ENCODE assay signal across 8 cellular contexts in the genomic region with DNA sequence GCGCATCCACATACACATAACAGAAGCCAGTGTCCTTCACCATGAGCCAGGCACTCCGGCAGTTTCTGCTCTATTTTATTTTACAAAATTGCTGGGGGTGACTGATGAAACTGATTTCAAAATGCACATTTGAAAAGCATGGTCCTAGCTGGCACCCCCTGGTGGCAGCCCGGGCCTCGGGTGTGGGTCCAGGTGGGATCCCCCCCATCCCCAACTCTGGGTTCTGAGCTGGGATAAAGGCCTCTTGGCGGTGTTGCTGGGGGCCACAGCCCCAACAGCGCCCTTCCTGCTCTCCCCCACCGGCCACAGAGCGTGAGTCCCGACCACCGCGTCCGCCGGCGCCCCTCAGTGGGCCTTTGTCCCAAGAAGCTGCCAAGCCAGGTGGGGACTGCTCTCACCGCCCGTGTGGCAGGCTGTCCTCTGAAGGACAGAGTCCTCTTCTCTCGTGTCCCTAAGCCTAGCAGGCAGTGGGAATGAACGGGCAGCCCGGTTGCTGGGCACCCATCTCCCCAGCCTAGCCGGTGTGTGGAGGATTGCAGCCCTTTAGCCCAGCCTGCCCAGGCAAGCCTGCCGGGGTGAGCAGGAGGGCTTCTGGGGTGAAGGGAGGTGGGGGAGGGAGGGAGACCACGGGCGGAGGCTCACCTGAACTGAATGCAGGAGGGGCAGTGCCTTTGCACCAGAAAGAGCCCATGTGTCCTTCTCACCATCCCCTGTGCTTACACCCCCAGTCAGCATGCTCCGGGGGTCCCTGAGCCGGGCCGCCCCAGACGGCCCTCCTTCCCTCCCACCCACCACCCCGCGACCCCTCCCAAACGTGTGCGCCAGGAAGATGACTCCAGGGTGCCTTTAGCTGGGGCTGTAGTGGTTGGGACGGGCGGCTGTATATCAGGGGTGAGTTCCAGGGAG. TPM values are rescaled to one million over a fixed set of nuclear protein-coding genes. Genes with fewer than 3 reads are reported as not detected.
A peak's percentile ranks its signal among the peaks of the same experiment; 100 is the strongest.
DNase-seq lines count a peak whose midpoint lies in the region; ATAC-seq and TF ChIP-seq lines count a peak whose summit lies in the region.

No MANE protein-coding gene starts in this region.

- ATAC-seq in activated CD8-positive, alpha-beta memory T cell treated with anti-CD3 and anti-CD28 coated beads, Interleukin-2, amount 10 ng/mL, durations not matched to agents 7 days and 5 days = peak; percentile 4

- H3K27ac ChIP-seq in CD8-positive, alpha-beta memory T cell (ENCODE audit: low read depth, low read length) = peak overlapping the region; percentile 70
- no peak overlapping the region for H3K27ac ChIP-seq in esophagus muscularis mucosa (replicated peaks in 1 of 4)

- no peak for TF ChIP-seq POLR2A in esophagus muscularis mucosa (IDR thresholded peaks at IDR 0.05; ENCODE audit: low read depth)

- intact Hi-C loops in esophagus muscularis mucosa (cut with DNase I) = no loop called here

- peaks cover 60% of the 10 kb centered on the region for H3K4me1 ChIP-seq in CD8-positive, alpha-beta memory T cell (ENCODE audit: insufficient read depth, low read length)
- H3K4me1 ChIP-seq in esophagus muscularis mucosa = peaks cover 29 to 31% (median 30%) of the 10 kb centered on the region in 4 donors

- H3K4me3 ChIP-seq in CD8-positive, alpha-beta memory T cell (ENCODE audit: low read length) = peak overlapping the region; percentile 81
- H3K4me3 ChIP-seq in esophagus muscularis mucosa = peak overlapping the region; percentile 51 to 65 (median 52)

- peaks cover 30 to 68% (median 32%) of the 10 kb centered on the region in 3 donors for H3K4me1 Mint-ChIP-seq in CD8-positive, alpha-beta memory T cell
- peaks cover 44% of the 10 kb centered on the region for H3K4me1 Mint-ChIP-seq in activated CD8-positive, alpha-beta memory T cell treated with anti-CD3 and anti-CD28 coated beads, Interleukin-2, amount 10 ng/mL, durations not matched to agents 7 days and 5 days
- peaks cover 23% of the 10 kb centered on the region for H3K4me1 Mint-ChIP-seq in nephron progenitor cell

- POLR2A ChIA-PET in CD8-positive, alpha-beta memory T cell (lab: Charles Lee) = interaction anchor here (0.6 to 1.1 kb wide), 3 partner anchors 18 to 22 kb away, joined by 3 read pairs; no protein-coding TSS in a partner anchor

- WGBS in esophagus muscularis mucosa = 14% methylated on average over 8 of the region's 33 CpGs

- H3K4me3 Mint-ChIP-seq in CD8-positive, alpha-beta memory T cell = peak overlapping the region; percentile 80 to 94 (median 84)
- peak overlapping the region; percentile 78 for H3K4me3 Mint-ChIP-seq in activated CD8-positive, alpha-beta memory T cell treated with anti-CD3 and anti-CD28 coated beads, Interleukin-2, amount 10 ng/mL, durations not matched to agents 7 days and 5 days
- H3K4me3 Mint-ChIP-seq in nephron progenitor cell = no peak overlapping the region

- CTCF ChIA-PET in CD8-positive, alpha-beta memory T cell (lab: Charles Lee) = interaction anchor here (0.8 to 2.2 kb wide), 16 partner anchors 10 to 172 kb away, joined by 3 to 26 read pairs (median 4); partner anchors contain the start of genes MVD and TRAPPC2L
- CTCF ChIA-PET in activated CD8-positive, alpha-beta memory T cell treated with anti-CD3 and anti-CD28 coated beads, Interleukin-2, amount 10 ng/mL, durations not matched to agents 7 days and 5 days (lab: Charles Lee) = interaction anchor here (0.9 to 4.7 kb wide), 16 partner anchors 10 to 114 kb away, joined by 3 to 58 read pairs (median 4); partner anchors contain the start of gene MVD

- TF ChIP-seq CTCF in LNCAP (IDR thresholded peaks at IDR 0.05) (peak; percentile 71), esophagus muscularis mucosa (IDR thresholded peaks at IDR 0.05) (peak in 2 of 3 experiments; percentile 13 to 40), nephron progenitor cell (IDR thresholded peaks at IDR 0.05) (peak; percentile 49)

- DNase-seq in CD8-positive, alpha-beta memory T cell = peak in 4 of 5 donors; percentile 45 to 76 (median 56)
- peak; percentile 76 for DNase-seq in activated CD8-positive, alpha-beta memory T cell treated with anti-CD3 and anti-CD28 coated beads, Interleukin-2, amount 10 ng/mL, durations not matched to agents 7 days and 5 days
- no peak for DNase-seq in esophagus muscularis mucosa (ENCODE audit: extremely low spot score)
- no peak for DNase-seq in nephron progenitor cell
- DNase-seq in NCI-H2196 treated with DMSO at 0.1 percent for 48 hours (lab: John Stamatoyannopoulos, UW; ENCODE audit: unreplicated experiment) = no peak
- DNase-seq in NCI-H2196 (lab: John Stamatoyannopoulos, UW; ENCODE audit: unreplicated experiment) = no peak
- no peak for DNase-seq in SK-N-DZ (ENCODE audit: low spot score)

- peak overlapping the region; percentile 31 to 98 (median 75) for H3K27ac Mint-ChIP-seq in CD8-positive, alpha-beta memory T cell
- H3K27ac Mint-ChIP-seq in activated CD8-positive, alpha-beta memory T cell treated with anti-CD3 and anti-CD28 coated beads, Interleukin-2, amount 10 ng/mL, durations not matched to agents 7 days and 5 days = peak overlapping the region; percentile 59
- H3K27ac Mint-ChIP-seq in nephron progenitor cell = no peak overlapping the region

- no peaks in the 10 kb centered on the region for H3K9me3 Mint-ChIP-seq in CD8-positive, alpha-beta memory T cell
- no peaks in the 10 kb centered on the region for H3K9me3 Mint-ChIP-seq in activated CD8-positive, alpha-beta memory T cell treated with anti-CD3 and anti-CD28 coated beads, Interleukin-2, amount 10 ng/mL, durations not matched to agents 7 days and 5 days (ENCODE audit: low read depth)
- no peaks in the 10 kb centered on the region for H3K9me3 Mint-ChIP-seq in nephron progenitor cell

- H3K36me3 ChIP-seq in CD8-positive, alpha-beta memory T cell (ENCODE audit: insufficient read depth, low read length) = peaks cover 6% of the 10 kb centered on the region
- H3K36me3 ChIP-seq in esophagus muscularis mucosa = no peaks in the 10 kb centered on the region

- peaks cover 0 to 12% (median 0%) of the 10 kb centered on the region in 3 donors for H3K36me3 Mint-ChIP-seq in CD8-positive, alpha-beta memory T cell
- H3K36me3 Mint-ChIP-seq in activated CD8-positive, alpha-beta memory T cell treated with anti-CD3 and anti-CD28 coated beads, Interleukin-2, amount 10 ng/mL, durations not matched to agents 7 days and 5 days = peaks cover 6% of the 10 kb centered on the region
- H3K36me3 Mint-ChIP-seq in nephron progenitor cell (ENCODE audit: low read depth) = no peaks in the 10 kb centered on the region

- H3K9me3 ChIP-seq in CD8-positive, alpha-beta memory T cell (ENCODE audit: low read length) = no peaks in the 10 kb centered on the region
- H3K9me3 ChIP-seq in esophagus muscularis mucosa = no peaks in the 10 kb centered on the region

- H3K27me3 Mint-ChIP-seq in CD8-positive, alpha-beta memory T cell = no peaks in the 10 kb centered on the region
- peaks cover 4% of the 10 kb centered on the region for H3K27me3 Mint-ChIP-seq in activated CD8-positive, alpha-beta memory T cell treated with anti-CD3 and anti-CD28 coated beads, Interleukin-2, amount 10 ng/mL, durations not matched to agents 7 days and 5 days
- peaks cover 82% of the 10 kb centered on the region for H3K27me3 Mint-ChIP-seq in nephron progenitor cell (ENCODE audit: low read depth, poor library complexity)

- TF ChIP-seq EP300 in esophagus muscularis mucosa (IDR thresholded peaks at IDR 0.05) = no peak

- no peaks in the 10 kb centered on the region for H3K27me3 ChIP-seq in CD8-positive, alpha-beta memory T cell (ENCODE audit: insufficient read depth, low read length, poor library complexity, severe bottlenecking)
- peaks cover 0 to 97% (median 69%) of the 10 kb centered on the region in 4 donors for H3K27me3 ChIP-seq in esophagus muscularis mucosa

RNA-seq across cellular contexts. Expression of gene SNAI3, which starts 0.9 kb away (rescaled TPM):
- total RNA-seq in CD8-positive, alpha-beta memory T cell = 1 to 10 TPM; 2.2 to 2.8 TPM
- polyA plus RNA-seq in CD8-positive, alpha-beta memory T cell = 13.5 TPM
- 10 to 100 TPM in 1 of 2 experiments, 1 to 10 TPM in 1; 5.6 to 14.1 TPM for total RNA-seq in activated CD8-positive, alpha-beta memory T cell treated with anti-CD3 and anti-CD28 coated beads, Interleukin-2, amount 10 ng/mL, durations not matched to agents 7 days and 5 days
- under 1 TPM; 0.26 to 0.83 (median 0.59) TPM for total RNA-seq in esophagus muscularis mucosa
- 0.22 and 0.82 TPM in 2 replicates for polyA plus RNA-seq in SK-N-DZ (2014; cell fraction: cytosol; rRNA removed)
- polyA plus RNA-seq in SK-N-DZ (2014; cell fraction: nucleus; rRNA removed) = 0.16 and 0.21 TPM in 2 replicates

RNA-seq across cellular contexts. Expression of gene RNF166, which starts 20.8 kb away (rescaled TPM):
- 10 to 100 TPM; 51.7 to 56.2 TPM for total RNA-seq in CD8-positive, alpha-beta memory T cell
- polyA plus RNA-seq in CD8-positive, alpha-beta memory T cell = 122 TPM
- 100 to 1,000 TPM; 124 to 174 TPM for total RNA-seq in activated CD8-positive, alpha-beta memory T cell treated with anti-CD3 and anti-CD28 coated beads, Interleukin-2, amount 10 ng/mL, durations not matched to agents 7 days and 5 days
- total RNA-seq in esophagus muscularis mucosa = 10 to 100 TPM; 23.3 to 33.5 (median 27.5) TPM
- 50.9 and 65.7 TPM in 2 replicates for polyA plus RNA-seq in SK-N-DZ (2014; cell fraction: cytosol; rRNA removed)
- polyA plus RNA-seq in SK-N-DZ (2014; cell fraction: nucleus; rRNA removed) = 115 and 130 TPM in 2 replicates

RNA-seq across cellular contexts. Expression of gene CTU2, which starts 20.9 kb away (rescaled TPM):
- 10 to 100 TPM; 68.6 to 69.0 TPM for total RNA-seq in CD8-positive, alpha-beta memory T cell
- 21.6 TPM for polyA plus RNA-seq in CD8-positive, alpha-beta memory T cell
- 10 to 100 TPM; 31.1 to 40.0 TPM for total RNA-seq in activated CD8-positive, alpha-beta memory T cell treated with anti-CD3 and anti-CD28 coated beads, Interleukin-2, amount 10 ng/mL, durations not matched to agents 7 days and 5 days
- 10 to 100 TPM in 2 of 4 donors, 1 to 10 TPM in 2; 8.9 to 14.7 (median 10.3) TPM for total RNA-seq in esophagus muscularis mucosa
- polyA plus RNA-seq in SK-N-DZ (2014; cell fraction: cytosol; rRNA removed) = 31.8 and 36.8 TPM in 2 replicates
- 56.6 and 109 TPM in 2 replicates for polyA plus RNA-seq in SK-N-DZ (2014; cell fraction: nucleus; rRNA removed)

RNA-seq across cellular contexts. Expression of gene MVD, which starts 22.5 kb away (rescaled TPM):
- 10 to 100 TPM; 58.0 to 59.7 TPM for total RNA-seq in CD8-positive, alpha-beta memory T cell
- 25.6 TPM for polyA plus RNA-seq in CD8-positive, alpha-beta memory T cell
- 100 to 1,000 TPM; 112 to 134 TPM for total RNA-seq in activated CD8-positive, alpha-beta memory T cell treated with anti-CD3 and anti-CD28 coated beads, Interleukin-2, amount 10 ng/mL, durations not matched to agents 7 days and 5 days
- total RNA-seq in esophagus muscularis mucosa = 10 to 100 TPM; 27.0 to 32.4 (median 29.3) TPM
- polyA plus RNA-seq in SK-N-DZ (2014; cell fraction: cytosol; rRNA removed) = 79.6 and 90.5 TPM in 2 replicates
- 223 and 279 TPM in 2 replicates for polyA plus RNA-seq in SK-N-DZ (2014; cell fraction: nucleus; rRNA removed)

RNA-seq across cellular contexts. Expression of gene CYBA, which starts 34.6 kb away (rescaled TPM):
- total RNA-seq in CD8-positive, alpha-beta memory T cell = 100 to 1,000 TPM; 208 to 237 TPM
- polyA plus RNA-seq in CD8-positive, alpha-beta memory T cell = 1,129 TPM
- 100 to 1,000 TPM; 461 to 494 TPM for total RNA-seq in activated CD8-positive, alpha-beta memory T cell treated with anti-CD3 and anti-CD28 coated beads, Interleukin-2, amount 10 ng/mL, durations not matched to agents 7 days and 5 days
- total RNA-seq in esophagus muscularis mucosa = 100 to 1,000 TPM in 2 of 4 donors, 10 to 100 TPM in 2; 46.5 to 156 (median 99.2) TPM
- polyA plus RNA-seq in SK-N-DZ (2014; cell fraction: cytosol; rRNA removed) = 87.8 and 89.4 TPM in 2 replicates
- 94.7 and 97.2 TPM in 2 replicates for polyA plus RNA-seq in SK-N-DZ (2014; cell fraction: nucleus; rRNA removed)

Comparison
In these comparisons a context has a peak if more than half of its experiments do, and no peak if none do; other contexts are left out.
1. DNase-seq: peak in CD8-positive, alpha-beta memory T cell (4 of 5) and activated CD8-positive, alpha-beta memory T cell treated with anti-CD3 and anti-CD28 coated beads, Interleukin-2, amount 10 ng/mL, durations not matched to agents 7 days and 5 days (single experiment); none in esophagus muscularis mucosa (single experiment), nephron progenitor cell (single experiment), NCI-H2196 treated with DMSO at 0.1 percent for 48 hours (single experiment), NCI-H2196 (single experiment) and SK-N-DZ (single experiment).
2. Peak in every context shown above with its lines, with median percentiles within 50 percentile points of each other: CTCF ChIP-seq.